ENCODE assay signal across 12 cellular contexts in genomic region chr22:33785283-33785991, GRCh38.
DNase-seq lines count a peak whose midpoint lies in the region; ATAC-seq, FAIRE-seq and TF ChIP-seq lines count a peak whose summit lies in the region.
"Had no signal": no experiment of that assay in that cellular context is flagged by ENCODE, and none has a peak within 500 bp of the region (broad histone marks: within the 10 kb centered on the region; RNA-seq: fewer than 3 reads in every experiment).

No MANE protein-coding gene starts in this region.

- peak; percentile 92 for ATAC-seq in IMR-90 (ENCODE audit: low read depth)

- no peak overlapping the region for H3K14ac ChIP-seq in IMR-90 (replicated peaks; ENCODE audit: low read depth, low read length)

- WGBS in IMR-90 (ENCODE audit: extremely low coverage in 2 of 2, insufficient read length in 1 of 2), 2 experiments: no CpG with 5 or more reads among the region's 5 CpGs

- no peaks in the 10 kb centered on the region for H3K27me3 ChIP-seq in IMR-90 (ENCODE audit: control insufficient read depth, insufficient read depth, low read length)
- no peaks in the 10 kb centered on the region for H3K27me3 ChIP-seq in bronchial epithelial cell (ENCODE audit: control insufficient read depth, insufficient read depth, low read length)
- H3K27me3 ChIP-seq in muscle layer of duodenum (ENCODE audit: low read depth, low read length): no peaks in the 10 kb centered on the region
- H3K27me3 ChIP-seq in ascending aorta: no peaks in the 10 kb centered on the region
- H3K27me3 ChIP-seq: adrenal gland had no signal

- H3K23ac ChIP-seq in IMR-90 (ENCODE audit: low read depth, low read length): no peak overlapping the region

- H3K9ac ChIP-seq in IMR-90 (ENCODE audit: low read depth, low read length): no peak overlapping the region
- H3K9ac ChIP-seq: KMS-11 had no signal

- H2AK9ac ChIP-seq in IMR-90 (replicated peaks; ENCODE audit: low read depth, low read length, poor library complexity): no peak overlapping the region

- no peak overlapping the region for H3K4ac ChIP-seq in IMR-90 (ENCODE audit: low read depth, low read length)

- H3K4me3 ChIP-seq in IMR-90 (ENCODE audit: insufficient read depth, low read depth, low read length): no peak overlapping the region
- H3K4me3 ChIP-seq in bronchial epithelial cell (ENCODE audit: low read depth, low read length): no peak overlapping the region
- H3K4me3 ChIP-seq in muscle layer of duodenum (ENCODE audit: low read depth in 1 of 2, low read length in 2 of 2): no peak overlapping the region
- no peak overlapping the region for H3K4me3 ChIP-seq in ascending aorta
- H3K4me3 ChIP-seq: adrenal gland had no signal

- H3K36me3 ChIP-seq in IMR-90 (ENCODE audit: control insufficient read depth, insufficient read depth, low read length) (no peaks in the 10 kb centered on the region), bronchial epithelial cell (ENCODE audit: control insufficient read depth, insufficient read depth, low read length) (no peaks in the 10 kb centered on the region), muscle layer of duodenum (ENCODE audit: control insufficient read depth in 1 of 2, insufficient read depth in 2 of 2, low read length in 2 of 2) (no peaks in the 10 kb centered on the region), ascending aorta (no peaks in the 10 kb centered on the region)
- H3K36me3 ChIP-seq: adrenal gland had no signal

- no peak overlapping the region for H2AFZ ChIP-seq in IMR-90 (replicated peaks; ENCODE audit: low read length, poor library complexity)

- H4K5ac ChIP-seq in IMR-90 (ENCODE audit: low read depth, low read length): no peak overlapping the region

- no peak overlapping the region for H3K18ac ChIP-seq in IMR-90 (ENCODE audit: low read depth, low read length)

- H3K27ac ChIP-seq in IMR-90 (ENCODE audit: insufficient read depth, low read length) (no peak overlapping the region), muscle layer of duodenum (ENCODE audit: low read length) (peak overlapping the region; percentile 10), ascending aorta (no peak overlapping the region)
- H3K27ac ChIP-seq: adrenal gland, KMS-11 had no signal

- intact Hi-C loops in IMR-90 (cut with micrococcal nuclease) (loop anchor here (5.0 to 10.0 kb wide), 2 partner anchors 137 to 309 kb away; partner anchors contain the start of gene LARGE1), ascending aorta (cut with DNase I) (no loop called here)

- peak; percentile 88 for DNase-seq in GM03348 (ENCODE audit: low spot score)
- peak; percentile 88 for DNase-seq in IMR-90
- peak; percentile 93 for DNase-seq in bronchial epithelial cell (ENCODE audit: low read depth)
- no peak for DNase-seq in NCI-H1694 (lab: John Stamatoyannopoulos, UW)
- no peak for DNase-seq in ascending aorta (ENCODE audit: low spot score in 2 of 2)
- no peak for DNase-seq in NCI-H2171 treated with DMSO at 0.1 percent for 48 hours (lab: John Stamatoyannopoulos, UW)
- DNase-seq: adrenal gland, islet precursor cell, NCI-H526, occipital lobe had no signal

- TF ChIP-seq RAD21 in IMR-90 (IDR thresholded peaks at IDR 0.05; ENCODE audit: low read length): no peak

- no peak for FAIRE-seq in bronchial epithelial cell (lab: Jason Lieb, UNC)

- BruUV-seq in IMR-90 (replicated peaks; lab: Mats Ljungman, UMichigan): no TSS peak

- TF ChIP-seq POLR2A in IMR-90 (IDR thresholded peaks at IDR 0.05; ENCODE audit: low read depth, low read length): no peak

- peaks cover 6% of the 10 kb centered on the region for H3K9me3 ChIP-seq in IMR-90 (ENCODE audit: control insufficient read depth, insufficient read depth, low read length)
- H3K9me3 ChIP-seq in muscle layer of duodenum (ENCODE audit: control insufficient read depth in 1 of 2, low read length in 2 of 2): peaks cover 0 to 4% of the 10 kb centered on the region in 2 donors
- H3K9me3 ChIP-seq in ascending aorta: peaks cover 12 to 20% of the 10 kb centered on the region in 2 donors
- H3K9me3 ChIP-seq: adrenal gland had no signal

- no peak overlapping the region for H2BK20ac ChIP-seq in IMR-90 (ENCODE audit: low read depth, low read length)

- no peak overlapping the region for H2AK5ac ChIP-seq in IMR-90 (ENCODE audit: low read depth, low read length)

- H4K20me1 ChIP-seq in IMR-90 (ENCODE audit: insufficient read depth, low read length): no peaks in the 10 kb centered on the region; the same call in 1 of the 2 replicates

- no peak overlapping the region for H2BK5ac ChIP-seq in IMR-90 (ENCODE audit: low read depth, low read length, poor library complexity, severe bottlenecking)

- H3K4me1 ChIP-seq in IMR-90 (ENCODE audit: control insufficient read depth, insufficient read depth, low read length) (no peaks in the 10 kb centered on the region), muscle layer of duodenum (ENCODE audit: control insufficient read depth in 1 of 2, insufficient read depth in 2 of 2, low read length in 2 of 2) (peaks cover 0 to 9% of the 10 kb centered on the region in 2 donors), ascending aorta (peaks cover 0 to 4% of the 10 kb centered on the region in 2 donors)

- H4K8ac ChIP-seq in IMR-90 (ENCODE audit: low read depth in 2 of 2, low read length in 2 of 2): no peak overlapping the region

- H3K56ac ChIP-seq in IMR-90 (ENCODE audit: extremely low read depth, insufficient read depth, low read length): no peak overlapping the region

- H2BK120ac ChIP-seq in IMR-90 (ENCODE audit: low read depth, low read length): no peak overlapping the region

- dilution Hi-C loops in IMR-90 (cut with HindIII; ENCODE audit: low sequenced_read_pairs, unreplicated experiment): no loop called here

- TF ChIP-seq CTCF in IMR-90 (conservative IDR thresholded peaks at IDR 0.05; ENCODE audit: low read depth, low read length): no peak
- TF ChIP-seq CTCF in bronchial epithelial cell (IDR thresholded peaks at IDR 0.05; ENCODE audit: insufficient read depth, low read length, severe bottlenecking): no peak
- TF ChIP-seq CTCF in ascending aorta (IDR thresholded peaks at IDR 0.05): no peak

- H4K91ac ChIP-seq in IMR-90 (ENCODE audit: insufficient read depth, low read depth, low read length): no peak overlapping the region

- H2BK15ac ChIP-seq in IMR-90 (ENCODE audit: low read depth, low read length): no peak overlapping the region

- in situ Hi-C loops in IMR-90 (cut with MboI; ENCODE audit: low sequenced_read_pairs): no loop called here

- H3K9me1 ChIP-seq in IMR-90 (ENCODE audit: insufficient read depth, low read length): no peaks in the 10 kb centered on the region

- no peak overlapping the region; the same call in 1 of the 2 replicates for H3K4me2 ChIP-seq in IMR-90 (ENCODE audit: low read depth, low read length)
- H3K4me2 ChIP-seq: KMS-11 had no signal

- CTCF ChIA-PET in IMR-90 (lab: Yijun Ruan, JAX): no interaction called here

- POLR2A ChIA-PET in IMR-90 (lab: Charles Lee; ENCODE audit: unreplicated experiment): no interaction called here

- peaks cover 0 to 4% of the 10 kb centered on the region in 2 experiments; a peak in 1 of 4 replicates for H3K79me1 ChIP-seq in IMR-90 (ENCODE audit: low read depth in 1 of 2, low read length in 2 of 2)

TF ChIP-seq in IMR-90, 13 proteins besides CTCF, POLR2A, EP300 and RAD21:
- TF ChIP-seq BHLHE40 (IDR thresholded peaks at IDR 0.05; ENCODE audit: low read depth, low read length) (no peak), FOS (IDR thresholded peaks at IDR 0.05; ENCODE audit: low read depth, low read length) (peak; percentile 62; the same call in 1 of the 2 replicates), CEBPB (IDR thresholded peaks at IDR 0.05; ENCODE audit: low read depth, low read length) (peak; percentile 92), MAZ (IDR thresholded peaks at IDR 0.05; ENCODE audit: borderline replicate concordance, low read depth, low read length) (no peak)

Comparison
In these comparisons a context has a peak if more than half of its experiments do, and no peak if none do; other contexts are left out.
1. DNase-seq: peak in GM03348 (single experiment), IMR-90 (single experiment) and bronchial epithelial cell (single experiment); none in NCI-H1694 (single experiment), ascending aorta (0 of 2) and NCI-H2171 treated with DMSO at 0.1 percent for 48 hours (single experiment).